In the genomic region with DNA sequence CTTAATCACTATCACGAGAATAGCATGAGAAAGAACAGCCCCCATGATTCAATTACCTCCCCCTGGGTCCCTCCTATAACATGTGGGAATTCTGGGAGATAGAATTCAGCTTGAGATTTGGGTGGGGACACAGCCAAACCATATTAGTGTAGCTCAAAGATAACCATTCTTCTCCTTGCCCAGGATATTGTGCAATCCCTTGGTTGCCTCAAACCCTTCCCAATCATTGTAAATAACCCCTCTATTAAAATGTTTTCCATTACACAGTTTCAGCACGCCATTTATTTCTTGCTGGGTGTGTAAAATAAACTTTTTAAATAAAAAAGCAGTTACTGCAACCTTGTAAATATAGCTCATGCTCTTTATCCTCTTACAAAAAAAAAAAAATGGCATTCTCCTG, we compare ENCODE assay signal across 29 cellular contexts.
"Had no signal": no experiment of that assay in that cellular context is flagged by ENCODE, and none has a peak within 500 bp of the region (broad histone marks: within the 10 kb centered on the region; RNA-seq: fewer than 3 reads in every experiment).

No MANE protein-coding gene starts in this region.

- H3K4me2 ChIP-seq: neural progenitor cell, smooth muscle cell had no signal

- FAIRE-seq: urothelium cell line had no signal

- H3K27ac ChIP-seq: neural progenitor cell, ovary, parathyroid adenoma, psoas muscle, skin epidermis, stomach, thoracic aorta, thyroid gland, tibial nerve, upper lobe of left lung, vagina had no signal

- H3K4me3 Mint-ChIP-seq: natural killer cell; nephron; neural progenitor cell; stimulated activated effector memory CD8-positive, alpha-beta T cell treated with anti-CD3 and anti-CD28 coated beads, Interleukin-12 subunit alpha, Interleukin-12 subunit beta, amount 100 ng/mL, for 72 hours; stimulated activated naive B cell treated with anti-CD40 and anti-IgM and Interleukin-4, amounts not matched to agents 10 μg/mL and 1 μg/mL and 100 μg/mL, for 72 hours; stimulated activated naive CD8-positive, alpha-beta T cell treated with anti-CD3 and anti-CD28 coated beads, Interleukin-15, Interleukin-2, amounts not matched to agents 100 ng/mL and 50 ng/mL, for 24 hours had no signal

- H3K79me2 ChIP-seq: parathyroid adenoma had no signal

- H3K36me3 Mint-ChIP-seq: natural killer cell; neural progenitor cell; stimulated activated effector memory CD8-positive, alpha-beta T cell treated with anti-CD3 and anti-CD28 coated beads, Interleukin-12 subunit alpha, Interleukin-12 subunit beta, amount 100 ng/mL, for 72 hours; stimulated activated naive B cell treated with anti-CD40 and anti-IgM and Interleukin-4, amounts not matched to agents 10 μg/mL and 1 μg/mL and 100 μg/mL, for 72 hours had no signal

- H3K27me3 ChIP-seq: neural progenitor cell, ovary, stomach, thyroid gland, tibial nerve, upper lobe of left lung, vagina had no signal

- H3K27me3 Mint-ChIP-seq: progenitor cell of endocrine pancreas; stimulated activated naive B cell treated with anti-CD40 and anti-IgM and Interleukin-4, amounts not matched to agents 10 μg/mL and 1 μg/mL and 100 μg/mL, for 72 hours; stimulated activated naive CD8-positive, alpha-beta T cell treated with anti-CD3 and anti-CD28 coated beads, Interleukin-15, Interleukin-2, amounts not matched to agents 100 ng/mL and 50 ng/mL, for 24 hours had no signal

- H3K36me3 ChIP-seq: neural progenitor cell, ovary, stomach, thoracic aorta, thyroid gland, tibial nerve, upper lobe of left lung, vagina had no signal

- H2AFZ ChIP-seq: neural progenitor cell, parathyroid adenoma had no signal

- H3K27ac Mint-ChIP-seq: natural killer cell; nephron; neural progenitor cell; progenitor cell of endocrine pancreas; stimulated activated effector memory CD8-positive, alpha-beta T cell treated with anti-CD3 and anti-CD28 coated beads, Interleukin-12 subunit alpha, Interleukin-12 subunit beta, amount 100 ng/mL, for 72 hours; stimulated activated naive B cell treated with anti-CD40 and anti-IgM and Interleukin-4, amounts not matched to agents 10 μg/mL and 1 μg/mL and 100 μg/mL, for 72 hours; stimulated activated naive CD8-positive, alpha-beta T cell treated with anti-CD3 and anti-CD28 coated beads, Interleukin-15, Interleukin-2, amounts not matched to agents 100 ng/mL and 50 ng/mL, for 24 hours had no signal

- H3K4me1 ChIP-seq: neural progenitor cell, parathyroid adenoma, psoas muscle, stomach, thyroid gland, upper lobe of left lung, vagina had no signal

- H3K9me3 ChIP-seq: ovary, psoas muscle, stomach, thoracic aorta, thyroid gland, upper lobe of left lung, vagina had no signal

- ATAC-seq: natural killer cell; psoas muscle; right cardiac atrium; sciatic nerve; stimulated activated effector memory CD8-positive, alpha-beta T cell treated with anti-CD3 and anti-CD28 coated beads, Interleukin-12 subunit alpha, Interleukin-12 subunit beta, amount 100 ng/mL, for 72 hours; stimulated activated naive B cell treated with anti-CD40 and anti-IgM and Interleukin-4, amounts not matched to agents 10 μg/mL and 1 μg/mL and 100 μg/mL, for 72 hours had no signal

- H3K4me1 Mint-ChIP-seq: natural killer cell; nephron; neural progenitor cell; stimulated activated effector memory CD8-positive, alpha-beta T cell treated with anti-CD3 and anti-CD28 coated beads, Interleukin-12 subunit alpha, Interleukin-12 subunit beta, amount 100 ng/mL, for 72 hours; stimulated activated naive B cell treated with anti-CD40 and anti-IgM and Interleukin-4, amounts not matched to agents 10 μg/mL and 1 μg/mL and 100 μg/mL, for 72 hours had no signal

- H3K9ac ChIP-seq: neural progenitor cell, parathyroid adenoma had no signal

- H3K4me3 ChIP-seq: neural progenitor cell, ovary, psoas muscle, skin epidermis, smooth muscle cell, stomach, thoracic aorta, thyroid gland, tibial nerve, upper lobe of left lung, vagina had no signal

- DNase-seq: natural killer cell; occipital lobe; ovary; posterior cingulate gyrus; psoas muscle; right cardiac atrium; stimulated activated CD4-positive, alpha-beta T cell treated with anti-CD3 and anti-CD28 coated beads, Interleukin-15, amount 100 ng/mL, for 24 hours; stimulated activated CD4-positive, alpha-beta T cell treated with anti-CD3 and anti-CD28 coated beads, Interleukin-2, amount 100 ng/mL, for 24 hours; stimulated activated CD4-positive, alpha-beta T cell treated with anti-CD3 and anti-CD28 coated beads, Interleukin-2, amount 100 ng/mL, for 48 hours; stimulated activated CD4-positive, alpha-beta T cell treated with anti-CD3 and anti-CD28 coated beads, Interleukin-4, amount 100 ng/mL, for 24 hours; stimulated activated naive B cell treated with anti-CD40 and anti-IgM and Interleukin-4, amounts not matched to agents 10 μg/mL and 1 μg/mL and 100 μg/mL, for 72 hours; stimulated activated naive CD4-positive, alpha-beta T cell treated with Interleukin-2 at 50 U/mL for 16 hours; stomach; thyroid gland; trophoblast cell; upper lobe of left lung had no signal
